Comparison of ENCODE assay signal across 15 cellular contexts in the genomic region with DNA sequence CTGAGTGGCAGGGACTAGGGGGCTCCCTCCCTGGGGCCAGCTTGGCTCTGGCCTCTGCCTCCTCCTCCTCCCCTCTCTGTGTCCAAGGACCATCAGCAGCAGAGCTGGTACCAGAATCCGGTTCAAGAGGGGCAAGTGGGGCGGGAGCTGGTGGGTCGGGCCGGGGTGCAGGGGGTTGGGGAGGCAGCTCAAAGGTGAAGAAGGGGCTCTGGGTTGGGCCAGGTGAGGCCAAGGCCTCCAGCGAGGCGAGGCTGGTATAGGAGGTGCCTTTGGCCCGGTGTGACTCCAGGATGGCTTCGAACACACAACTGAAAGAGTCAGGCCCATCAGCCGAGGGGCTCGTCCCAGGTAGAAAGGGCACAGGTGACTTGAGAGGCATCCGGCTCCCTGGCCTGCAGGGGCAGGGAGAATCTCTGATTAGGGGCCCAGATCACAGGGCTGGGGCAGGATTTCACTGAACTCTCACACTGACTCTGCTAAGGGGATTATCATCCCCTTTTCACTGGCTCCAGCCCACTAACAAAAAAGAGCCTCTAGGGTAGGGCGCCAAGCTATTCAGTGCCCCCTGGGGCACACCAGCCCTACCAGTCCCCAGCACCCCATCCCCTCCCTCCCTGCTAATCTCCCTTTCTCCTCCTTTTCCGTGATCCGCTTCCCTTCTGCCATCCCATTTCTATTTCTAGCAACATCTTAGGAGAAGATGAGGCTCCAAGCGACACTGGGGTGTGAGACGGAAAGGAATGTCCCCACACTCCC. TPM values are rescaled to one million over a fixed set of nuclear protein-coding genes. Genes with fewer than 3 reads are reported as not detected.
DNase-seq lines count a peak whose midpoint lies in the region; ATAC-seq and TF ChIP-seq lines count a peak whose summit lies in the region.
"Had no signal": no experiment of that assay in that cellular context is flagged by ENCODE, and none has a peak within 500 bp of the region (broad histone marks: within the 10 kb centered on the region; RNA-seq: fewer than 3 reads in every experiment).

No MANE protein-coding gene starts in this region.

- peak overlapping the region in 4 of 5 experiments; percentile 64 to 98 (median 84) for H3K27ac Mint-ChIP-seq in brain
- peak overlapping the region; percentile 69 for H3K27ac Mint-ChIP-seq in neural crest cell (ENCODE audit: unreplicated experiment)
- no peak overlapping the region for H3K27ac Mint-ChIP-seq in activated CD4-positive, alpha-beta T cell treated with anti-CD3 and anti-CD28 coated beads, Interleukin-2, amount 10 ng/mL, durations not matched to agents 24 days and 14 days
- H3K27ac Mint-ChIP-seq: B cell; CD4-positive, CD25-positive, alpha-beta regulatory T cell had no signal

- H3K4me1 ChIP-seq in transverse colon (peaks cover 8 to 18% (median 13%) of the 10 kb centered on the region in 4 donors), left lung (peaks cover 0 to 19% of the 10 kb centered on the region in 2 donors)

- ATAC-seq in Right ventricle myocardium inferior (no peak), left lung (no peak)

- no peak for TF ChIP-seq POLR2A in transverse colon (IDR thresholded peaks at IDR 0.05)

- H3K27me3 Mint-ChIP-seq in brain (peaks cover 11% of the 10 kb centered on the region), neural crest cell (ENCODE audit: low read depth) (peaks cover 13% of the 10 kb centered on the region)
- H3K27me3 Mint-ChIP-seq in activated CD4-positive, alpha-beta T cell treated with anti-CD3 and anti-CD28 coated beads, Interleukin-2, amount 10 ng/mL, durations not matched to agents 24 days and 14 days, result peaks cover 40% of the 10 kb centered on the region

- H3K36me3 ChIP-seq in transverse colon (no peaks in the 10 kb centered on the region), left lung (no peaks in the 10 kb centered on the region)
- H3K36me3 ChIP-seq: HAP-1 had no signal

- intact Hi-C loops in Right ventricle myocardium inferior (cut with DNase I), result no loop called here
- intact Hi-C loops in cardiac septum (cut with DNase I), result no loop called here
- intact Hi-C loops in activated CD4-positive, alpha-beta T cell treated with anti-CD3 and anti-CD28 coated beads, Interleukin-2, amount 10 ng/mL, durations not matched to agents 24 days and 14 days (cut with micrococcal nuclease), result no loop called here
- intact Hi-C loops in transverse colon (cut with DNase I; ENCODE audit: low total_unique reads), result no loop called here
- intact Hi-C loops in left lung (cut with DNase I), result no loop called here

- TF ChIP-seq CTCF in brain (conservative IDR thresholded peaks at IDR 0.05), result no peak
- TF ChIP-seq CTCF in neural crest cell (conservative IDR thresholded peaks at IDR 0.05), result no peak
- no peak for TF ChIP-seq CTCF in transverse colon (IDR thresholded peaks at IDR 0.05)
- TF ChIP-seq CTCF in left lung (IDR thresholded peaks at IDR 0.05), result no peak

- H3K9me3 Mint-ChIP-seq in brain, result peaks cover 0 to 4% (median 0%) of the 10 kb centered on the region in 5 experiments
- H3K9me3 Mint-ChIP-seq in neural crest cell, result no peaks in the 10 kb centered on the region
- H3K9me3 Mint-ChIP-seq in activated CD4-positive, alpha-beta T cell treated with anti-CD3 and anti-CD28 coated beads, Interleukin-2, amount 10 ng/mL, durations not matched to agents 24 days and 14 days, result no peaks in the 10 kb centered on the region

- H3K4me3 Mint-ChIP-seq in brain (peak overlapping the region in 1 of 5 experiments; percentile 36), neural crest cell (peak overlapping the region; percentile 74)
- no peak overlapping the region for H3K4me3 Mint-ChIP-seq in activated CD4-positive, alpha-beta T cell treated with anti-CD3 and anti-CD28 coated beads, Interleukin-2, amount 10 ng/mL, durations not matched to agents 24 days and 14 days
- H3K4me3 Mint-ChIP-seq: B cell had no signal

- in situ Hi-C loops in transverse colon (cut with MboI; ENCODE audit: low pct_ligation_motif_present in 1 of 4, low pct_unique_long_range_greater_than_20kb in 1 of 4, low sequenced_read_pairs in 3 of 4), result no loop called here

- H3K4me1 Mint-ChIP-seq in brain, result peaks cover 88% of the 10 kb centered on the region
- peaks cover 79% of the 10 kb centered on the region for H3K4me1 Mint-ChIP-seq in neural crest cell
- H3K4me1 Mint-ChIP-seq in activated CD4-positive, alpha-beta T cell treated with anti-CD3 and anti-CD28 coated beads, Interleukin-2, amount 10 ng/mL, durations not matched to agents 24 days and 14 days, result peaks cover 31% of the 10 kb centered on the region

- no peak overlapping the region for H3K4me3 ChIP-seq in transverse colon
- no peak overlapping the region for H3K4me3 ChIP-seq in left lung
- H3K4me3 ChIP-seq: HAP-1 had no signal

- H3K27ac ChIP-seq in transverse colon (no peak overlapping the region), left lung (no peak overlapping the region)

- DNase-seq in Right ventricle myocardium inferior (ENCODE audit: missing footprints) (peak; percentile 62), cardiac septum (ENCODE audit: low spot score) (no peak), neural crest cell (ENCODE audit: low read depth, low spot score) (no peak), NCI-H1092 (lab: John Stamatoyannopoulos, UW) (no peak), transverse colon (no peak), left lung (no peak)
- no peak for DNase-seq in activated CD4-positive, alpha-beta T cell treated with anti-CD3 and anti-CD28 coated beads, Interleukin-2, amount 10 ng/mL, durations not matched to agents 24 days and 14 days
- DNase-seq: GF-D8, SIG-M5 had no signal

- WGBS in transverse colon (ENCODE audit: low coverage in 1 of 2), 2 donors, result 80 to 82% methylated on average over 3 to 13 of the region's 16 CpGs

- no peak for TF ChIP-seq EP300 in transverse colon (IDR thresholded peaks at IDR 0.05; ENCODE audit: low read depth)

- H3K27me3 ChIP-seq in transverse colon (peaks cover 90% of the 10 kb centered on the region), left lung (peaks cover 34 to 100% of the 10 kb centered on the region in 2 donors)

- no peaks in the 10 kb centered on the region for H3K36me3 Mint-ChIP-seq in brain
- H3K36me3 Mint-ChIP-seq in neural crest cell (ENCODE audit: low read depth), result no peaks in the 10 kb centered on the region
- peaks cover 2% of the 10 kb centered on the region for H3K36me3 Mint-ChIP-seq in activated CD4-positive, alpha-beta T cell treated with anti-CD3 and anti-CD28 coated beads, Interleukin-2, amount 10 ng/mL, durations not matched to agents 24 days and 14 days (ENCODE audit: low read depth)
- H3K36me3 Mint-ChIP-seq: CD4-positive, CD25-positive, alpha-beta regulatory T cell had no signal

- H3K9me3 ChIP-seq in transverse colon (no peaks in the 10 kb centered on the region), left lung (no peaks in the 10 kb centered on the region)
- H3K9me3 ChIP-seq: HAP-1 had no signal

RNA-seq across cellular contexts. Expression of a gene that starts 4.6 kb away (rescaled TPM):
- total RNA-seq in Right ventricle myocardium inferior (0.49 TPM), cardiac septum (1.7 TPM), neural crest cell (36.1 and 37.4 TPM in 2 replicates), transverse colon (10 to 100 TPM; 38.9 to 56.1 (median 49.4) TPM), left lung (1 to 10 TPM; 1.4 to 5.4 TPM)
- 104 TPM for polyA plus RNA-seq in brain (ENCODE audit: insufficient read depth, low read depth, low replicate concordance)
- total RNA-seq in activated CD4-positive, alpha-beta T cell treated with anti-CD3 and anti-CD28 coated beads, Interleukin-2, amount 10 ng/mL, durations not matched to agents 24 days and 14 days, result 10.4 and 12.1 TPM in 2 replicates
- total RNA-seq: A172 had no signal

RNA-seq across cellular contexts. Expression of a gene that starts 6.7 kb away (rescaled TPM):
- 8.4 TPM for total RNA-seq in Right ventricle myocardium inferior
- 12.1 TPM for total RNA-seq in cardiac septum
- 25.6 TPM for polyA plus RNA-seq in brain (ENCODE audit: insufficient read depth, low read depth, low replicate concordance)
- 24.8 and 25.6 TPM in 2 replicates for total RNA-seq in neural crest cell
- total RNA-seq in activated CD4-positive, alpha-beta T cell treated with anti-CD3 and anti-CD28 coated beads, Interleukin-2, amount 10 ng/mL, durations not matched to agents 24 days and 14 days, result 14.0 and 16.4 TPM in 2 replicates
- total RNA-seq in transverse colon, result 10 to 100 TPM; 16.7 to 56.3 (median 46.0) TPM
- 10 to 100 TPM; 17.4 to 18.7 TPM for total RNA-seq in left lung

RNA-seq across cellular contexts. Expression of a gene that starts 18.4 kb away (rescaled TPM):
- 84.5 TPM for total RNA-seq in Right ventricle myocardium inferior
- total RNA-seq in cardiac septum, result 62.4 TPM
- 213 TPM for polyA plus RNA-seq in brain (ENCODE audit: insufficient read depth, low read depth, low replicate concordance)
- 118 and 121 TPM in 2 replicates for total RNA-seq in neural crest cell
- 64.2 and 67.6 TPM in 2 replicates for total RNA-seq in activated CD4-positive, alpha-beta T cell treated with anti-CD3 and anti-CD28 coated beads, Interleukin-2, amount 10 ng/mL, durations not matched to agents 24 days and 14 days
- total RNA-seq in transverse colon, result 10 to 100 TPM in 3 of 4 donors, 1 to 10 TPM in 1; 5.2 to 35.2 (median 33.5) TPM
- total RNA-seq in left lung, result 10 to 100 TPM; 47.0 to 48.2 TPM

RNA-seq across cellular contexts. Expression of a gene that starts 18.5 kb away (rescaled TPM):
- total RNA-seq in Right ventricle myocardium inferior (15.1 TPM), cardiac septum (20.5 TPM), neural crest cell (22.9 and 26.1 TPM in 2 replicates), transverse colon (10 to 100 TPM in 3 of 4 donors, 1 to 10 TPM in 1; 4.4 to 24.5 (median 17.8) TPM), left lung (10 to 100 TPM; 37.0 to 50.2 TPM)
- polyA plus RNA-seq in brain (ENCODE audit: insufficient read depth, low read depth, low replicate concordance), result 6.8 TPM
- 300 and 311 TPM in 2 replicates for total RNA-seq in activated CD4-positive, alpha-beta T cell treated with anti-CD3 and anti-CD28 coated beads, Interleukin-2, amount 10 ng/mL, durations not matched to agents 24 days and 14 days

RNA-seq across cellular contexts. Expression of a gene that starts 37.4 kb away (rescaled TPM):
- total RNA-seq in Right ventricle myocardium inferior, result not detected
- total RNA-seq in cardiac septum, result not detected
- 0.53 TPM for polyA plus RNA-seq in brain (ENCODE audit: insufficient read depth, low read depth, low replicate concordance)
- 0.21 and 0.27 TPM in 2 replicates for total RNA-seq in neural crest cell
- 0.33 and 0.52 TPM in 2 replicates for total RNA-seq in activated CD4-positive, alpha-beta T cell treated with anti-CD3 and anti-CD28 coated beads, Interleukin-2, amount 10 ng/mL, durations not matched to agents 24 days and 14 days
- total RNA-seq in transverse colon, result 10 to 100 TPM in 1 of 4 donors, 1 to 10 TPM in 1, under 1 TPM in 2; 0.48 to 34.4 (median 1.1) TPM
- total RNA-seq in left lung, result 1 to 10 TPM; 5.6 to 7.3 TPM
- total RNA-seq: A172, RPMI7951 had no signal
